ENCODE assay signal across 8 cellular contexts in the genomic region with DNA sequence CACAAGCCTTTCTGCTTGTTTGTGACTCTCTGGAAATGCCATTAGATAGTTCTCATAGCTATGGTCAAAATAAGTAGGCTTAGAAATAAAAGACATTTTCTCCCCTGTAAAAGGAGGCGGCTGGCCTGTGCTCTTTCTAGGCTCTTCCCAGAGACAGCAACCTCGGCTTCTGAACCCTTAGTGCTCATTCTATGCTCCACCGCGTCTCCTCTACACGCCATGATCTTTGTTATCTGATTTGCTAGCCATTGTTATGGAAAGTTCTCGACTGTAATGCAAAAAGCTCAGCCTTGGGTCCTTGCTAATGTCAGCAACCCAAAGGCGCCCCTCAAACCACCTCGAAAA.
DNase-seq lines count a peak whose midpoint lies in the region; TF ChIP-seq lines count a peak whose summit lies in the region.

No MANE protein-coding gene starts in this region.

- H3K79me2 ChIP-seq in H9 (ENCODE audit: insufficient read depth, low read length), result no peaks in the 10 kb centered on the region
- no peaks in the 10 kb centered on the region for H3K79me2 ChIP-seq in mammary epithelial cell (ENCODE audit: insufficient read depth, low read length)

- CTCF ChIA-PET in mammary epithelial cell (lab: Charles Lee; ENCODE audit: low non-redundant PET), result interaction anchor here (0.6 to 0.8 kb wide), 2 partner anchors 236 to 360 kb away, joined by 3 read pairs; no protein-coding TSS in a partner anchor

- no peak overlapping the region for H4K8ac ChIP-seq in H9 (replicated peaks; ENCODE audit: insufficient read length, low read depth, low read length)

- peak overlapping the region; percentile 76 for H2BK20ac ChIP-seq in H9 (ENCODE audit: low read depth, low read length, poor library complexity, severe bottlenecking)

- no peak overlapping the region for H2BK15ac ChIP-seq in H9 (ENCODE audit: low read depth, low read length)

- H3K9me3 ChIP-seq in H9 (ENCODE audit: control insufficient read depth, low read depth, low read length) (no peaks in the 10 kb centered on the region), mammary epithelial cell (replicated peaks; ENCODE audit: insufficient read depth, low read length) (no peaks in the 10 kb centered on the region), suprapubic skin (no peaks in the 10 kb centered on the region)

- peak overlapping the region; percentile 82 for H3K18ac ChIP-seq in H9 (ENCODE audit: insufficient read length, low read depth, low read length)

- TF ChIP-seq POLR2A in suprapubic skin (IDR thresholded peaks at IDR 0.05), result no peak

- BruUV-seq in mammary epithelial cell (replicated peaks; lab: Mats Ljungman, UMichigan), result no TSS peak

- H3K27me3 Mint-ChIP-seq in H9 (ENCODE audit: low read depth), result no peaks in the 10 kb centered on the region; the same call in 1 of the 2 replicates

- no CpG with 5 or more reads among the region's 8 CpGs for WGBS in H9 (ENCODE audit: extremely low coverage, insufficient read length, low lambda C conversion rate)
- 2% methylated on average over 8 of the region's 8 CpGs for WGBS in mammary epithelial cell (ENCODE audit: low coverage, missing lambda C conversion rate)
- WGBS in suprapubic skin, result 20% methylated on average over 8 of the region's 8 CpGs

- no peak for TF ChIP-seq CTCF in GM06990 (IDR thresholded peaks at IDR 0.05; ENCODE audit: insufficient read depth, low read length, poor library complexity, severe bottlenecking)
- no peak for TF ChIP-seq CTCF in H9 (conservative IDR thresholded peaks at IDR 0.05)
- TF ChIP-seq CTCF in mammary epithelial cell (conservative IDR thresholded peaks at IDR 0.05 in 1 of 2, IDR thresholded peaks at IDR 0.05 in 1 of 2; ENCODE audit: extremely low read depth in 1 of 2, insufficient read depth in 1 of 2, low read depth in 1 of 2, low read length in 2 of 2), result no peak
- TF ChIP-seq CTCF in suprapubic skin (IDR thresholded peaks at IDR 0.05), result no peak

- no peak overlapping the region for H3K56ac ChIP-seq in H9 (ENCODE audit: insufficient read length, low read depth, low read length)

- H2BK12ac ChIP-seq in H9 (ENCODE audit: insufficient read length, low read depth, low read length), result no peak overlapping the region

- no peak overlapping the region for H2AK5ac ChIP-seq in H9 (ENCODE audit: insufficient read length, low read length)

- no peak overlapping the region for H3K23ac ChIP-seq in H9 (ENCODE audit: insufficient read length, low read depth, low read length)

- H3K27ac ChIP-seq in H9 (ENCODE audit: insufficient read length, low read depth, low read length) (peak overlapping the region; percentile 75), mammary epithelial cell (ENCODE audit: insufficient read depth, low read depth, low read length) (peak overlapping the region; percentile 81), suprapubic skin (peak overlapping the region; percentile 85)

- no peak overlapping the region for H2BK5ac ChIP-seq in H9 (ENCODE audit: insufficient read length, low read length)

- no peak overlapping the region for H2BK120ac ChIP-seq in H9 (ENCODE audit: low read depth, low read length, poor library complexity, severe bottlenecking)

- H3T11ph ChIP-seq in H9 (ENCODE audit: low read length), result no peak overlapping the region

- no peaks in the 10 kb centered on the region for H4K20me1 ChIP-seq in H9 (ENCODE audit: control insufficient read depth, insufficient read depth, insufficient read length)
- H4K20me1 ChIP-seq in mammary epithelial cell (ENCODE audit: insufficient read depth, low read length), result no peaks in the 10 kb centered on the region

- H3K9me3 Mint-ChIP-seq in H9, result no peaks in the 10 kb centered on the region

- intact Hi-C loops in mammary epithelial cell (cut with micrococcal nuclease), result loop anchor here (1.0 to 2.0 kb wide), 6 partner anchors 61 to 361 kb away; partner anchors contain the start of gene CRADD

- H4K5ac ChIP-seq in H9 (ENCODE audit: insufficient read length, low read depth, low read length), result no peak overlapping the region

- H3K14ac ChIP-seq in H9 (ENCODE audit: insufficient read depth, low read length), result peak overlapping the region; percentile 56; the same call in 1 of the 2 replicates

- H3K27ac Mint-ChIP-seq in H9, result peak overlapping the region; percentile 96 to 99 (median 98)

- peaks cover 7% of the 10 kb centered on the region for H3K23me2 ChIP-seq in H9 (ENCODE audit: insufficient read length, low read depth, low read length, poor library complexity, severe bottlenecking)

- no peaks in the 10 kb centered on the region for H3K79me1 ChIP-seq in H9 (ENCODE audit: insufficient read depth, low read depth, low read length, poor library complexity, severe bottlenecking)

- DNase-seq in GM06990 (ENCODE audit: extremely low read depth, insufficient read length), result no peak
- peak; percentile 88 for DNase-seq in H9
- peak; percentile 38 for DNase-seq in NCI-H748 (lab: John Stamatoyannopoulos, UW; ENCODE audit: unreplicated experiment)
- peak; percentile 58 for DNase-seq in mammary epithelial cell
- DNase-seq in kidney tubule cell (ENCODE audit: low spot score), result peak; percentile 53
- DNase-seq in suprapubic skin (ENCODE audit: low spot score in 2 of 2), result no peak
- no peak for DNase-seq in NCI-H2196 treated with DMSO at 0.1 percent for 48 hours (lab: John Stamatoyannopoulos, UW; ENCODE audit: unreplicated experiment)
- no peak for DNase-seq in SW480 (ENCODE audit: low spot score)

- dilution Hi-C loops in mammary epithelial cell (cut with HindIII; ENCODE audit: low sequenced_read_pairs), result no loop called here

- no peak overlapping the region for H4K91ac ChIP-seq in H9 (ENCODE audit: insufficient read length, low read depth, low read length)

- H3K36me3 ChIP-seq in GM06990 (ENCODE audit: control insufficient read depth, insufficient read depth, low read length) (no peaks in the 10 kb centered on the region), mammary epithelial cell (ENCODE audit: insufficient read depth, low read length) (no peaks in the 10 kb centered on the region), suprapubic skin (no peaks in the 10 kb centered on the region)

- in situ Hi-C loops in mammary epithelial cell (cut with MboI; ENCODE audit: low sequenced_read_pairs in 2 of 2), result loop anchor here (5.0 to 10.0 kb wide), 2 partner anchors 167 to 169 kb away; partner anchors contain the start of gene SOCS2 (in 2 of the 2)

- H3K4me1 Mint-ChIP-seq in H9, result peaks cover 59 to 61% of the 10 kb centered on the region in 2 experiments

- H3K9ac ChIP-seq in H9 (ENCODE audit: extremely low read depth, insufficient read length, low read length) (peak overlapping the region; percentile 54), mammary epithelial cell (ENCODE audit: insufficient read depth, low read length) (peak overlapping the region; percentile 51)

- no peak overlapping the region for H3K4ac ChIP-seq in H9 (ENCODE audit: low read depth, low read length)

- H3K4me3 Mint-ChIP-seq in H9, result peak overlapping the region; percentile 52 to 74

- H2AFZ ChIP-seq in H9 (ENCODE audit: low read length), result no peak overlapping the region
- peak overlapping the region; percentile 88 for H2AFZ ChIP-seq in mammary epithelial cell (ENCODE audit: low read depth, low read length)

- no peak for TF ChIP-seq EP300 in suprapubic skin (IDR thresholded peaks at IDR 0.05)

- H3K4me3 ChIP-seq in GM06990 (replicated peaks; ENCODE audit: low read depth, low read length) (peak overlapping the region; percentile 63), mammary epithelial cell (replicated peaks in 1 of 3; ENCODE audit: insufficient read depth in 1 of 3, low read depth in 2 of 3, low read length in 3 of 3) (peak overlapping the region; percentile 55 to 74 (median 60)), suprapubic skin (peak overlapping the region; percentile 60)

- peak overlapping the region; percentile 73 for H3K4me2 ChIP-seq in H9 (ENCODE audit: insufficient read depth, insufficient read length, low read length)
- H3K4me2 ChIP-seq in mammary epithelial cell (ENCODE audit: insufficient read depth, low read depth, low read length), result peak overlapping the region; percentile 70

- H3K27me3 ChIP-seq in GM06990 (replicated peaks; ENCODE audit: control insufficient read depth, insufficient read depth, low read length) (no peaks in the 10 kb centered on the region), H9 (ENCODE audit: insufficient read depth, low read length) (no peaks in the 10 kb centered on the region), mammary epithelial cell (ENCODE audit: insufficient read depth, low read length) (no peaks in the 10 kb centered on the region), suprapubic skin (no peaks in the 10 kb centered on the region)

- H3K4me1 ChIP-seq in H9 (ENCODE audit: insufficient read depth, low read length) (no peaks in the 10 kb centered on the region), mammary epithelial cell (ENCODE audit: insufficient read depth, low read length) (peaks cover 16% of the 10 kb centered on the region), suprapubic skin (peaks cover 55% of the 10 kb centered on the region)

- no peaks in the 10 kb centered on the region for H3K36me3 Mint-ChIP-seq in H9 (ENCODE audit: insufficient read depth in 1 of 3, low read depth in 3 of 3)

Comparison
In these comparisons a context has a peak if more than half of its experiments do, and no peak if none do; other contexts are left out.
1. DNase-seq: peak in H9 (single experiment), NCI-H748 (single experiment), mammary epithelial cell (single experiment) and kidney tubule cell (single experiment); none in GM06990 (single experiment), suprapubic skin (0 of 2), NCI-H2196 treated with DMSO at 0.1 percent for 48 hours (single experiment) and SW480 (single experiment).
2. Peak in every context shown above with its lines, with median percentiles within 50 percentile points of each other: H3K4me3 ChIP-seq and H3K27ac ChIP-seq.